In the genomic region with DNA sequence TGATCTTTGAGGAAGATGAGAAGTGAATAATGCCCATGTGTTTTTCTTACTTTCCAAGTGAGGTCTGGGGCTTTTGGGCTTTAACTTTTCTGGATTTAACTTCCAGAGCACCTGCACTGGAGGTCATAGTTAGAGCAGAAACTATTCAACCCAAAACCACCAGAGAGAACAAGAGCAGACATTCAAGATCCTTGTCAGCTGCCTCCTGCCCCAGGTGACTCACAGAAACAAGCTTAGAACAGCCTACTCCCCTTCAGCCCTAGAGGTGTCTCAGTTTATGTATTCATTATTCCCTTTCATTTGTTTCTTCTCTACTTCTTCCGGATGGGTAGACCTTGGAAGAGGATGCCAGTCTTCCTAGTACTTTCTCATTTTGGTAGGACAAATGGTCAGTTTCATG, we compare ENCODE assay signal across 33 cellular contexts.
"Had no signal": no experiment of that assay in that cellular context is flagged by ENCODE, and none has a peak within 500 bp of the region (broad histone marks: within the 10 kb centered on the region; RNA-seq: fewer than 3 reads in every experiment).

No MANE protein-coding gene starts in this region.

- H3K4me1 ChIP-seq: SJCRH30 had no signal

- H3K27ac ChIP-seq: KMS-11, PC-9, RWPE1, SJCRH30, SK-N-MC had no signal

- H3K9ac ChIP-seq: KMS-11 had no signal

- DNase-seq: Karpas-422, KBM-7, NCI-H1048, NCI-H1092 treated with DMSO at 0.1 percent for 48 hours, NCI-H1105 treated with DMSO at 0.1 percent for 48 hours, NCI-H1417, NCI-H1436, NCI-H146, NCI-H1694, NCI-H187, NCI-H1930, NCI-H2029 treated with DMSO at 0.1 percent for 48 hours, NCI-H2081 treated with DMSO at 0.1 percent for 48 hours, NCI-H2107, NCI-H2171, NCI-H226, NCI-H446 treated with DMSO at 0.1 percent for 48 hours, NCI-H510A, NCI-H524, NCI-H526, NCI-H69, NCI-H748 treated with DMSO at 0.1 percent for 48 hours, NCI-H82, PC-9, SHP77, SIG-M5, SJCRH30 had no signal

- ATAC-seq: Panc1, Right ventricle myocardium inferior, SK-N-SH treated with all-trans-retinoic acid at 6 μM for 48 hours had no signal

- H3K9me3 ChIP-seq: SJCRH30 had no signal

- H2AFZ ChIP-seq: PC-9 had no signal

- H3K4me2 ChIP-seq: KMS-11, PC-9 had no signal

- H3K36me3 ChIP-seq: SJCRH30 had no signal

- H3K4me3 ChIP-seq: PC-9, SJCRH30, SK-N-MC had no signal
